Comparison of ENCODE assay signal across 1 cellular context in the genomic region with DNA sequence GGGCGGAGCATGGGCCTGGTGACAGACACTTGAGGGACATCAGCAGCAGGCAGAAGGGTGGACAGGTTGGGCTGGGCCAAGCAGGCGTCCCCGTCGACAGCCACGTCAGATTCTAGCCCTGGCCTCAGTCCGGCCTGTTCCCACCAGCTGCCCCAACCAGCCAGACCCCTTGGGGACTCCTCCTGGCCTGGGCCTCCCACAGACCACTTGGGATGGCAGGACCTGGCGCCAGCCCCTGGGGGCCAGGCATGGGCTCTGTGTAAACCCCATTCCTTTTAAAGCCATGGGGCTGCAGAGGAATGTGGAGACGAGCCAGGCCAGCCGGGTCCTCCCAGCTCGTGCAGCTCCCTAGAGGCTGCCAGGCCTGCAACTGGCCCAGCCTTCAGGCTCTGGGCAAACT.
TF ChIP-seq lines count a peak whose summit lies in the region.

No MANE protein-coding gene starts in this region.

TF ChIP-seq in GM12878, 131 proteins besides CTCF, POLR2A, EP300 and RAD21:
- TF ChIP-seq RUNX3 (IDR thresholded peaks at IDR 0.05; ENCODE audit: low read length) (no peak), FOXK2 (IDR thresholded peaks at IDR 0.05) (no peak), RAD51 (IDR thresholded peaks at IDR 0.05) (no peak), SMAD5 (IDR thresholded peaks at IDR 0.05; ENCODE audit: low read depth) (no peak), MEF2A (IDR thresholded peaks at IDR 0.05; ENCODE audit: insufficient read depth, low read depth, low read length) (no peak), EZH2 (IDR thresholded peaks at IDR 0.05; ENCODE audit: borderline replicate concordance, control insufficient read depth, low read depth, low read length) (no peak), DPF2 (IDR thresholded peaks at IDR 0.05) (no peak), JUND (IDR thresholded peaks at IDR 0.05; ENCODE audit: low read depth, low read length) (no peak), WRNIP1 (IDR thresholded peaks at IDR 0.05; ENCODE audit: borderline replicate concordance, low read depth, low read length) (no peak), RB1 (IDR thresholded peaks at IDR 0.05; ENCODE audit: borderline replicate concordance) (no peak), NFYA (IDR thresholded peaks at IDR 0.05; ENCODE audit: borderline replicate concordance, low read depth, low read length) (no peak), SIX5 (IDR thresholded peaks at IDR 0.05; ENCODE audit: low read depth, low read length, severe bottlenecking) (no peak), CBFB (IDR thresholded peaks at IDR 0.05; ENCODE audit: low read depth) (no peak), STAT3 (IDR thresholded peaks at IDR 0.05; ENCODE audit: low read depth, low read length) (no peak)
- TF ChIP-seq, protein P1, sequence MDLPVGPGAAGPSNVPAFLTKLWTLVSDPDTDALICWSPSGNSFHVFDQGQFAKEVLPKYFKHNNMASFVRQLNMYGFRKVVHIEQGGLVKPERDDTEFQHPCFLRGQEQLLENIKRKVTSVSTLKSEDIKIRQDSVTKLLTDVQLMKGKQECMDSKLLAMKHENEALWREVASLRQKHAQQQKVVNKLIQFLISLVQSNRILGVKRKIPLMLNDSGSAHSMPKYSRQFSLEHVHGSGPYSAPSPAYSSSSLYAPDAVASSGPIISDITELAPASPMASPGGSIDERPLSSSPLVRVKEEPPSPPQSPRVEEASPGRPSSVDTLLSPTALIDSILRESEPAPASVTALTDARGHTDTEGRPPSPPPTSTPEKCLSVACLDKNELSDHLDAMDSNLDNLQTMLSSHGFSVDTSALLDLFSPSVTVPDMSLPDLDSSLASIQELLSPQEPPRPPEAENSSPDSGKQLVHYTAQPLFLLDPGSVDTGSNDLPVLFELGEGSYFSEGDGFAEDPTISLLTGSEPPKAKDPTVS (IDR thresholded peaks at IDR 0.05; ENCODE audit: low read depth, low read length): no peak
